20 cellular contexts compared by ENCODE assay signal in the genomic region with DNA sequence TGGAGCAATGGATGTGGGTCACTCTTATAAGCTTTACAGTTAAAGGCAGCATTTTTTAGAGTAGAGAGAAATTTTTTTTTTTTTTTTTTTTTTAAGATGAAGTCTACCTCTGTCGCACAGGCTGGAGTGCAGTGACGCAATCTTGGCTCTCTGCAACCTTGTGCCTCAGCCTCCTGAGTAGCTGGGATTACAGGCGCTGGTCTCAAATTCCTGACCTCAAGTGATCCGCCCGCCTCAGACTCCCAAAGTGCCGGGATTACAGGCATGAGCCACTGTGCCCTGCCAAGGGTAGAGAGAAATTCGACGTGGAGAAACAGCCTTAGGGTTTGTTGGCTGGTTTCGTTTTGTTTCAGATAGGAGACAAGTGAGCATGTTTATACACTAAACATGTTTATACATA.
DNase-seq lines count a peak whose midpoint lies in the region; ATAC-seq, FAIRE-seq and TF ChIP-seq lines count a peak whose summit lies in the region.
"Had no signal": no experiment of that assay in that cellular context is flagged by ENCODE, and none has a peak within 500 bp of the region (broad histone marks: within the 10 kb centered on the region; RNA-seq: fewer than 3 reads in every experiment).

No MANE protein-coding gene starts in this region.

- intact Hi-C loops in IMR-90 (cut with micrococcal nuclease) (loop anchor here (5.0 to 10.0 kb wide), 3 partner anchors 346 to 599 kb away; no protein-coding TSS in a partner anchor), kidney (cut with DNase I) (no loop called here), gastrocnemius medialis (cut with DNase I; ENCODE audit: low total_unique reads) (loop anchor here (5.0 to 10.0 kb wide), 2 partner anchors 76 to 786 kb away; no protein-coding TSS in a partner anchor)

- H3K14ac ChIP-seq in IMR-90 (replicated peaks; ENCODE audit: low read depth, low read length) (no peak overlapping the region), neuronal stem cell (ENCODE audit: low read length) (no peak overlapping the region)

- no peak overlapping the region for H2BK15ac ChIP-seq in IMR-90 (ENCODE audit: low read depth, low read length)
- H2BK15ac ChIP-seq in neuronal stem cell (ENCODE audit: low read length) = no peak overlapping the region

- ATAC-seq in IMR-90 (ENCODE audit: low read depth) = no peak
- ATAC-seq in gastrocnemius medialis = peak; percentile 73 to 89

- peaks cover 6% of the 10 kb centered on the region for H3K4me1 ChIP-seq in IMR-90 (ENCODE audit: control insufficient read depth, insufficient read depth, low read length)
- no peaks in the 10 kb centered on the region for H3K4me1 ChIP-seq in kidney (ENCODE audit: control insufficient read depth in 1 of 2, insufficient read depth in 1 of 2, low read depth in 1 of 2, low read length in 2 of 2)
- peaks cover 0 to 7% of the 10 kb centered on the region in 2 donors for H3K4me1 ChIP-seq in gastrocnemius medialis
- H3K4me1 ChIP-seq in neuronal stem cell (ENCODE audit: control insufficient read depth in 2 of 2, insufficient read depth in 1 of 2, low read depth in 1 of 2, low read length in 2 of 2) = no peaks in the 10 kb centered on the region

- no peaks in the 10 kb centered on the region for H3K9me3 ChIP-seq in IMR-90 (ENCODE audit: control insufficient read depth, insufficient read depth, low read length)
- H3K9me3 ChIP-seq in kidney (ENCODE audit: control insufficient read depth in 1 of 2, low read length in 2 of 2) = no peaks in the 10 kb centered on the region
- H3K9me3 ChIP-seq in gastrocnemius medialis = no peaks in the 10 kb centered on the region
- no peaks in the 10 kb centered on the region for H3K9me3 ChIP-seq in neuronal stem cell (replicated peaks in 1 of 2; ENCODE audit: control insufficient read depth in 2 of 2, insufficient read depth in 1 of 2, low read depth in 1 of 2, low read length in 2 of 2)

- H4K91ac ChIP-seq in IMR-90 (ENCODE audit: insufficient read depth, low read depth, low read length) (peak overlapping the region; percentile 49; the same call in 1 of the 2 replicates), neuronal stem cell (ENCODE audit: low read depth, low read length, poor library complexity) (no peak overlapping the region)

- POLR2A ChIA-PET in IMR-90 (lab: Charles Lee; ENCODE audit: unreplicated experiment) = no interaction called here

- no peak overlapping the region for H3K4me2 ChIP-seq in IMR-90 (ENCODE audit: low read depth, low read length)
- H3K4me2 ChIP-seq in neuronal stem cell (ENCODE audit: insufficient read depth, low read length, poor library complexity, severe bottlenecking) = no peak overlapping the region
- H3K4me2 ChIP-seq: hepatocyte had no signal

- H3K79me1 ChIP-seq in IMR-90 (ENCODE audit: low read depth in 1 of 2, low read length in 2 of 2) = no peaks in the 10 kb centered on the region
- no peaks in the 10 kb centered on the region for H3K79me1 ChIP-seq in neuronal stem cell (ENCODE audit: low read depth, low read length)

- H4K5ac ChIP-seq in IMR-90 (ENCODE audit: low read depth, low read length) = peak overlapping the region; percentile 80

- H2AFZ ChIP-seq in IMR-90 (replicated peaks; ENCODE audit: low read length, poor library complexity) (no peak overlapping the region), neuronal stem cell (ENCODE audit: low read length) (no peak overlapping the region)
- H2AFZ ChIP-seq: hepatocyte had no signal

- no peak for TF ChIP-seq RAD21 in IMR-90 (IDR thresholded peaks at IDR 0.05; ENCODE audit: low read length)

- CTCF ChIA-PET in IMR-90 (lab: Yijun Ruan, JAX) = interaction anchor here (0.6 kb wide), 1 partner anchor 10 kb away, joined by 5 read pairs; no protein-coding TSS in a partner anchor

- no peak overlapping the region; the same call in 1 of the 2 replicates for H2BK20ac ChIP-seq in IMR-90 (ENCODE audit: low read depth, low read length)

- FAIRE-seq in kidney (lab: Jason Lieb, UNC) = no peak
- FAIRE-seq: RCC 7860 had no signal

- H2BK12ac ChIP-seq in neuronal stem cell (ENCODE audit: low read length) = no peak overlapping the region

- peak overlapping the region; percentile 13; the same call in 1 of the 2 replicates for H3K27ac ChIP-seq in IMR-90 (ENCODE audit: insufficient read depth, low read length)
- no peak overlapping the region for H3K27ac ChIP-seq in kidney (ENCODE audit: low read depth in 2 of 2, low read length in 2 of 2)
- H3K27ac ChIP-seq in gastrocnemius medialis = peak overlapping the region in 1 of 4 donors; percentile 33
- H3K27ac ChIP-seq in neuronal stem cell (replicated peaks; ENCODE audit: low read length) = no peak overlapping the region
- H3K27ac ChIP-seq: hepatocyte had no signal

- no peak for DNase-seq in IMR-90
- peak; percentile 15 for DNase-seq in amniotic epithelial cell (ENCODE audit: low read depth)
- DNase-seq in kidney = peak; percentile 45
- peak; percentile 50 to 87 for DNase-seq in gastrocnemius medialis
- DNase-seq in neuronal stem cell (ENCODE audit: low spot score) = no peak
- no peak for DNase-seq in activated naive CD4-positive, alpha-beta T cell treated with anti-CD3 and anti-CD28 coated beads, Interleukin-2, amount 50 U/mL, for 16 hours
- no peak for DNase-seq in NCI-H1436 treated with DMSO at 0.1 percent for 48 hours (lab: John Stamatoyannopoulos, UW)
- no peak for DNase-seq in LoVo (ENCODE audit: low spot score)
- DNase-seq: activated CD4-positive, alpha-beta T cell treated with anti-CD3 and anti-CD28 coated beads, Interleukin-2, amount 50 U/mL, for 4 hours; activated naive CD4-positive, alpha-beta T cell treated with anti-CD3 and anti-CD28 coated beads for 36 hours; amygdala; effector CD8-positive, alpha-beta T cell; foreskin melanocyte; Kasumi-1; NCI-H1048; NCI-H187 treated with DMSO at 0.1 percent for 48 hours; NCI-H526; stimulated activated naive CD4-positive, alpha-beta T cell treated with Interleukin-2 at 50 U/mL for 16 hours had no signal

- no peaks in the 10 kb centered on the region for H3K9me1 ChIP-seq in IMR-90 (ENCODE audit: insufficient read depth, low read length)

- no peak overlapping the region for H3K9ac ChIP-seq in IMR-90 (ENCODE audit: low read depth, low read length)
- no peak overlapping the region for H3K9ac ChIP-seq in kidney (ENCODE audit: low read length in 2 of 2)
- H3K9ac ChIP-seq in neuronal stem cell (ENCODE audit: low read depth, low read length, poor library complexity) = no peak overlapping the region

- H3K27me3 ChIP-seq in IMR-90 (ENCODE audit: control insufficient read depth, insufficient read depth, low read length) (no peaks in the 10 kb centered on the region), gastrocnemius medialis (no peaks in the 10 kb centered on the region), neuronal stem cell (ENCODE audit: control insufficient read depth in 3 of 3, insufficient read depth in 3 of 3, low read depth in 1 of 3, low read length in 3 of 3) (no peaks in the 10 kb centered on the region)
- H3K27me3 ChIP-seq: hepatocyte had no signal

- H3K4ac ChIP-seq in IMR-90 (ENCODE audit: low read depth, low read length) (no peak overlapping the region), neuronal stem cell (ENCODE audit: low read length) (no peak overlapping the region)

- TF ChIP-seq POLR2A in IMR-90 (IDR thresholded peaks at IDR 0.05; ENCODE audit: low read depth, low read length) (no peak), gastrocnemius medialis (IDR thresholded peaks at IDR 0.05) (no peak)

- H2AK5ac ChIP-seq in IMR-90 (ENCODE audit: low read depth, low read length) = no peak overlapping the region
- H2AK5ac ChIP-seq in neuronal stem cell (ENCODE audit: low read depth, low read length) = no peak overlapping the region

- H2AK9ac ChIP-seq in IMR-90 (replicated peaks; ENCODE audit: low read depth, low read length, poor library complexity) = no peak overlapping the region

- in situ Hi-C loops in IMR-90 (cut with MboI; ENCODE audit: low sequenced_read_pairs) (loop anchor here (25.0 kb wide), 2 partner anchors 776 to 1176 kb away; no protein-coding TSS in a partner anchor), gastrocnemius medialis (cut with MboI; ENCODE audit: low sequenced_read_pairs in 4 of 4) (loop anchor here in 2 of 4 donors (5.0 to 25.0 kb wide), 3 partner anchors 144 to 709 kb away; no protein-coding TSS in a partner anchor)

- H3K18ac ChIP-seq in IMR-90 (ENCODE audit: low read depth, low read length) = peak overlapping the region; percentile 74
- H3K18ac ChIP-seq in neuronal stem cell (ENCODE audit: low read length) = no peak overlapping the region

- H3K36me3 ChIP-seq in IMR-90 (ENCODE audit: control insufficient read depth, insufficient read depth, low read length) (no peaks in the 10 kb centered on the region), kidney (ENCODE audit: control insufficient read depth in 1 of 2, insufficient read depth in 2 of 2, low read length in 2 of 2) (no peaks in the 10 kb centered on the region), gastrocnemius medialis (no peaks in the 10 kb centered on the region), neuronal stem cell (replicated peaks in 1 of 2; ENCODE audit: control insufficient read depth in 2 of 2, insufficient read depth in 2 of 2, low read length in 2 of 2) (no peaks in the 10 kb centered on the region)

- no peak overlapping the region for H3K23ac ChIP-seq in IMR-90 (ENCODE audit: low read depth, low read length)
- H3K23ac ChIP-seq in neuronal stem cell (ENCODE audit: low read depth, low read length, poor library complexity) = no peak overlapping the region

- H2BK120ac ChIP-seq in IMR-90 (ENCODE audit: low read depth, low read length) (no peak overlapping the region), neuronal stem cell (ENCODE audit: low read depth, low read length) (no peak overlapping the region)

- H4K8ac ChIP-seq in IMR-90 (ENCODE audit: low read depth in 2 of 2, low read length in 2 of 2) (no peak overlapping the region), neuronal stem cell (ENCODE audit: low read depth, low read length) (no peak overlapping the region)

- no peak overlapping the region for H3K56ac ChIP-seq in IMR-90 (ENCODE audit: extremely low read depth, insufficient read depth, low read length)

- H2BK5ac ChIP-seq in IMR-90 (ENCODE audit: low read depth, low read length, poor library complexity, severe bottlenecking) = no peak overlapping the region
- H2BK5ac ChIP-seq in neuronal stem cell (ENCODE audit: low read length) = no peak overlapping the region

- H4K20me1 ChIP-seq in IMR-90 (ENCODE audit: insufficient read depth, low read length) = no peaks in the 10 kb centered on the region

- no peak for TF ChIP-seq CTCF in IMR-90 (conservative IDR thresholded peaks at IDR 0.05; ENCODE audit: low read depth, low read length)
- no peak for TF ChIP-seq CTCF in kidney (IDR thresholded peaks at IDR 0.05; ENCODE audit: borderline replicate concordance, extremely low read depth, insufficient read depth)
- TF ChIP-seq CTCF in gastrocnemius medialis (IDR thresholded peaks at IDR 0.05 in 4 of 5, conservative IDR thresholded peaks at IDR 0.05 in 1 of 5) = no peak

- BruUV-seq in IMR-90 (replicated peaks; lab: Mats Ljungman, UMichigan) = no TSS peak

- dilution Hi-C loops in IMR-90 (cut with HindIII; ENCODE audit: low sequenced_read_pairs, unreplicated experiment) = no loop called here

- 100% methylated on average over 2 of the region's 9 CpGs; no CpG with 5 or more reads in 1 of the 2 experiments for WGBS in IMR-90 (ENCODE audit: extremely low coverage in 2 of 2, insufficient read length in 1 of 2), 2 experiments
- WGBS in neuronal stem cell (ENCODE audit: extremely low coverage in 2 of 2, insufficient read length in 2 of 2, insufficient replicate concordance in 1 of 2), 2 donors = no CpG with 5 or more reads among the region's 9 CpGs

- no peak overlapping the region for H3K4me3 ChIP-seq in IMR-90 (ENCODE audit: insufficient read depth, low read depth, low read length)
- no peak overlapping the region for H3K4me3 ChIP-seq in kidney (ENCODE audit: low read length in 2 of 2)
- no peak overlapping the region for H3K4me3 ChIP-seq in gastrocnemius medialis
- H3K4me3 ChIP-seq in neuronal stem cell (ENCODE audit: low read length in 2 of 2) = no peak overlapping the region
- H3K4me3 ChIP-seq: hepatocyte had no signal

Comparison
In these comparisons a context has a peak if more than half of its experiments do, and no peak if none do; other contexts are left out.
1. DNase-seq: peak in amniotic epithelial cell (single experiment), kidney (single experiment) and gastrocnemius medialis (2 of 2); none in IMR-90 (single experiment), neuronal stem cell (single experiment), activated naive CD4-positive, alpha-beta T cell treated with anti-CD3 and anti-CD28 coated beads, Interleukin-2, amount 50 U/mL, for 16 hours (single experiment), NCI-H1436 treated with DMSO at 0.1 percent for 48 hours (single experiment) and LoVo (single experiment).